Comparison of ENCODE assay signal across 9 cellular contexts in genomic region chr11:80815752-80816453, GRCh38.
DNase-seq lines count a peak whose midpoint lies in the region; ATAC-seq and TF ChIP-seq lines count a peak whose summit lies in the region.
"Had no signal": no experiment of that assay in that cellular context is flagged by ENCODE, and none has a peak within 500 bp of the region (broad histone marks: within the 10 kb centered on the region; RNA-seq: fewer than 3 reads in every experiment).

No MANE protein-coding gene starts in this region.

- H4K91ac ChIP-seq in mesenchymal stem cell (ENCODE audit: low read length): no peak overlapping the region

- no peaks in the 10 kb centered on the region for H3K36me3 ChIP-seq in mesenchymal stem cell (ENCODE audit: control insufficient read depth in 1 of 2, insufficient read depth in 2 of 2, low read depth in 1 of 2, low read length in 2 of 2)
- no peaks in the 10 kb centered on the region for H3K36me3 ChIP-seq in mucosa of descending colon (ENCODE audit: low read depth)

- in situ Hi-C loops in KBM-7 (cut with MboI; ENCODE audit: low pct_unique_long_range_greater_than_20kb, low sequenced_read_pairs): no loop called here

- no peak for TF ChIP-seq CTCF in mucosa of descending colon (IDR thresholded peaks at IDR 0.05)

- H3K23ac ChIP-seq in mesenchymal stem cell (ENCODE audit: low read length in 2 of 2): no peak overlapping the region

- H3K9me3 ChIP-seq in mesenchymal stem cell (ENCODE audit: control insufficient read depth, low read length): no peaks in the 10 kb centered on the region
- H3K9me3 ChIP-seq in mucosa of descending colon: no peaks in the 10 kb centered on the region

- no peak overlapping the region for H2AK5ac ChIP-seq in mesenchymal stem cell (ENCODE audit: low read length, severe bottlenecking)

- H2BK5ac ChIP-seq in mesenchymal stem cell (ENCODE audit: low read depth, low read length, poor library complexity, severe bottlenecking): no peak overlapping the region

- DNase-seq in DMS53 (lab: John Stamatoyannopoulos, UW): peak; percentile 18
- no peak for DNase-seq in DMS53 treated with DMSO at 0.1 percent for 48 hours (lab: John Stamatoyannopoulos, UW; ENCODE audit: unreplicated experiment)
- peak; percentile 18 for DNase-seq in KBM-7
- peak; percentile 7 for DNase-seq in mesenchymal stem cell
- DNase-seq in activated effector memory CD4-positive, alpha-beta T cell treated with Interleukin-2 at 50 U/mL for 16 hours: no peak
- DNase-seq in NCI-H1105 (lab: John Stamatoyannopoulos, UW): no peak
- no peak for DNase-seq in mucosa of descending colon

- no peak overlapping the region for H3K4me2 ChIP-seq in mesenchymal stem cell (ENCODE audit: low read length, poor library complexity, severe bottlenecking)

- H3K18ac ChIP-seq in mesenchymal stem cell (ENCODE audit: low read depth in 1 of 2, low read length in 2 of 2): no peak overlapping the region

- no peak overlapping the region for H2BK15ac ChIP-seq in mesenchymal stem cell (ENCODE audit: low read depth, poor library complexity, severe bottlenecking)

- H3K4me1 ChIP-seq in mesenchymal stem cell (ENCODE audit: control insufficient read depth, insufficient read depth, low read depth, low read length): no peaks in the 10 kb centered on the region
- no peaks in the 10 kb centered on the region for H3K4me1 ChIP-seq in mucosa of descending colon (ENCODE audit: low read depth)

- H3K4ac ChIP-seq in mesenchymal stem cell (ENCODE audit: low read depth in 1 of 2, low read length in 2 of 2): no peak overlapping the region

- H3K27ac ChIP-seq in mesenchymal stem cell (ENCODE audit: low read length, poor library complexity, severe bottlenecking): no peak overlapping the region
- H3K27ac ChIP-seq: 22Rv1 had no signal

- H4K8ac ChIP-seq in mesenchymal stem cell (ENCODE audit: low read length): no peak overlapping the region

- H3K9ac ChIP-seq in mesenchymal stem cell (ENCODE audit: low read length): no peak overlapping the region

- H3K4me3 ChIP-seq in mesenchymal stem cell (ENCODE audit: insufficient read depth in 1 of 2, low read depth in 1 of 2, low read length in 2 of 2) (no peak overlapping the region), mucosa of descending colon (no peak overlapping the region)

- no peak overlapping the region for H2BK120ac ChIP-seq in mesenchymal stem cell (ENCODE audit: low read depth, low read length)

- no peaks in the 10 kb centered on the region for H3K79me1 ChIP-seq in mesenchymal stem cell (replicated peaks; ENCODE audit: low read length, poor library complexity, severe bottlenecking)

- intact Hi-C loops in mucosa of descending colon (cut with DNase I, micrococcal nuclease): no loop called here

- 88% methylated on average over 3 of the region's 3 CpGs for WGBS in mesenchymal stem cell

- H3K14ac ChIP-seq in mesenchymal stem cell (ENCODE audit: low read length in 2 of 2): no peak overlapping the region

- no peak overlapping the region for H2AFZ ChIP-seq in mesenchymal stem cell (ENCODE audit: low read depth, low read length)

- ATAC-seq in HG02642 (IDR thresholded peaks at IDR 0.05; ENCODE audit: poor library complexity, unreplicated experiment) (peak; percentile 88), mucosa of descending colon (no peak)

- no peaks in the 10 kb centered on the region for H3K27me3 ChIP-seq in mesenchymal stem cell (ENCODE audit: control insufficient read depth in 1 of 2, insufficient read depth in 1 of 2, low read length in 2 of 2)

- no peak overlapping the region for H2BK12ac ChIP-seq in mesenchymal stem cell (ENCODE audit: low read length in 2 of 2)

Comparison
In these comparisons a context has a peak if more than half of its experiments do, and no peak if none do; other contexts are left out.
1. DNase-seq: peak in DMS53 (single experiment), KBM-7 (single experiment) and mesenchymal stem cell (single experiment); none in DMS53 treated with DMSO at 0.1 percent for 48 hours (single experiment), activated effector memory CD4-positive, alpha-beta T cell treated with Interleukin-2 at 50 U/mL for 16 hours (single experiment), NCI-H1105 (single experiment) and mucosa of descending colon (0 of 3).